Comparison of ENCODE assay signal across 8 cellular contexts in the genomic region with DNA sequence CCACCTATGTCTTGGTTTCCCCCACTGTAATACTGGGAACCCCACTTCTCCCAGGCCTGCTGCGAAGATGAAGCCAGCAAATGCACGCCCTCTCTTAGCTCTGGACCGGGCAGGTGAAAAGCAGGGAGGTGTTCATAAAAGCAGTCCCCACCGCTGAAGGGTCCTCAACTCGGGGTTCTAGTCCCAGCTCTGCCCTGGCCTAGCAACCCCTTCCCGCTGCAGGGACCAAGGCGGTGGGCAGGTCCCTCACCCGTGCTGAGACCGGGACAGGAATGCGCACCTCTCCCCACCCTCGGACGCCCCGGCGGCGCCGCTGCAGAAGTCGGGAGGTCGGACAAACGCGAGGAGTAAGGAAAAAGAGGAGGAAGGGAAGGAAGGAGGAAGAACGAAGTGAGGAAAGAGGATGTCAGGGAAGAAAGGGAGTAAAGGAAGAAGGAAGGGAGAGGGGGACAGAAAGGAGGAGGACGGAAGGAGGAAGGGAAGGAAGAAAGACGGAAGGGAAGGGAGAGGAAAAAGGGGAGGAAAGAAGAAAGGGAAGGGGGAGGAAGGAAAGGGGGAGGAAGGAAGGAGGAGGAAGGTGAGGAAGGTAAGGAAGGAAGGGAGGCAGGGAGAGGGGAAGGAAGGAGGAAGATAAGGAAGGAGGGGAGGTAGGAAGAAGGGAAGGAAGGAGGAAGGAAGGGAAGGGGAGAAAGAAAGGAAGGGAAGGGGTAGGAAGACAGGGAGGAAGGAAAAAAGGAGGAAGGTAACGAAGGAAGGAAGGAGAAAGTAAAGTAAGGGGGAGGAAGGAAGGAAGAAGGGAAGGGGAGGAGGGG. TPM values are rescaled to one million over a fixed set of nuclear protein-coding genes. Genes with fewer than 3 reads are reported as not detected.
DNase-seq lines count a peak whose midpoint lies in the region; ATAC-seq and TF ChIP-seq lines count a peak whose summit lies in the region.

No MANE protein-coding gene starts in this region.

- intact Hi-C loops in left colon (cut with DNase I, micrococcal nuclease) (no loop called here), testis (cut with DNase I; ENCODE audit: low total_unique reads) (loop anchor here (10.0 kb wide), 1 partner anchor 148 kb away; a partner anchor contains a TSS)

- H3K27ac ChIP-seq in C4-2B = peak overlapping the region; percentile 68
- peak overlapping the region; percentile 42 for H3K27ac ChIP-seq in angular gyrus (ENCODE audit: low read depth, low read length)
- peak overlapping the region in 1 of 2 donors; percentile 45 for H3K27ac ChIP-seq in testis

- H3K4me1 ChIP-seq in testis = peaks cover 6% of the 10 kb centered on the region

- 0 to 1% methylated on average over 24 of the region's 24 CpGs for WGBS in testis, 2 donors

- ATAC-seq in left colon (peak; percentile 22), omental fat pad (ENCODE audit: low FRiP score) (no peak)

- TF ChIP-seq POLR2A in testis (IDR thresholded peaks at IDR 0.05) = no peak

- TF ChIP-seq CTCF in C4-2B (conservative IDR thresholded peaks at IDR 0.05) (no peak), HFF-Myc (IDR thresholded peaks at IDR 0.05; ENCODE audit: low read depth, low read length, missing control alignments) (no peak), testis (IDR thresholded peaks at IDR 0.05) (no peak), omental fat pad (IDR thresholded peaks at IDR 0.05) (no peak)

- H3K4me3 ChIP-seq in HFF-Myc (replicated peaks; ENCODE audit: low read depth, low read length) = peak overlapping the region; percentile 91
- peak overlapping the region; percentile 85 to 87 for H3K4me3 ChIP-seq in testis

- DNase-seq in HFF-Myc (ENCODE audit: extremely low read depth, low read depth) = no peak
- DNase-seq in left colon = peak; percentile 43 to 44
- DNase-seq in testis = no peak
- DNase-seq in amygdala (lab: John Stamatoyannopoulos, UW) = no peak
- DNase-seq in NCI-H2171 treated with DMSO at 0.1 percent for 48 hours (lab: John Stamatoyannopoulos, UW) = no peak
- DNase-seq in omental fat pad (ENCODE audit: low spot score) = no peak

- no peaks in the 10 kb centered on the region for H3K27me3 ChIP-seq in testis

- no peaks in the 10 kb centered on the region for H3K36me3 ChIP-seq in testis (ENCODE audit: low read depth, missing control alignments)

- no peaks in the 10 kb centered on the region for H3K9me3 ChIP-seq in testis

RNA-seq across cellular contexts. Expression of a gene that starts 0.7 kb away (rescaled TPM):
- total RNA-seq in left colon (10 to 100 TPM; 55.9 to 58.5 TPM), testis (10 to 100 TPM; 23.4 to 25.5 TPM), omental fat pad (10 to 100 TPM; 15.3 to 30.7 (median 22.0) TPM)
- 25.1 TPM for polyA plus RNA-seq in testis (ENCODE audit: insufficient read depth, low read depth, low replicate concordance)

RNA-seq across cellular contexts. Expression of a gene that starts 0.9 kb away (rescaled TPM):
- total RNA-seq in left colon (1 to 10 TPM; 2.3 to 2.8 TPM), testis (1 to 10 TPM; 6.8 to 9.0 TPM), omental fat pad (1 to 10 TPM in 2 of 4 donors, under 1 TPM in 2; 0.37 to 2.5 (median 0.98) TPM)
- polyA plus RNA-seq in testis (ENCODE audit: insufficient read depth, low read depth, low replicate concordance) = 11.7 TPM

Comparison
In these comparisons a context has a peak if more than half of its experiments do, and no peak if none do; other contexts are left out.
1. DNase-seq: peak in left colon (2 of 2); none in HFF-Myc (single experiment), testis (single experiment), amygdala (0 of 56), NCI-H2171 treated with DMSO at 0.1 percent for 48 hours (single experiment) and omental fat pad (single experiment).